In genomic region chr10:33295851-33296250, GRCh38 we compare ENCODE assay signal across 25 cellular contexts. TPM values are rescaled to one million over a fixed set of nuclear protein-coding genes. Genes with fewer than 3 reads are reported as not detected.
DNase-seq lines count a peak whose midpoint lies in the region; ATAC-seq, FAIRE-seq and TF ChIP-seq lines count a peak whose summit lies in the region.
"Had no signal": no experiment of that assay in that cellular context is flagged by ENCODE, and none has a peak within 500 bp of the region (broad histone marks: within the 10 kb centered on the region; RNA-seq: fewer than 3 reads in every experiment).

No MANE protein-coding gene starts in this region.

- H3K27me3 Mint-ChIP-seq in astrocyte (ENCODE audit: low read depth, unreplicated experiment) (no peaks in the 10 kb centered on the region), neural crest cell (ENCODE audit: low read depth) (no peaks in the 10 kb centered on the region)
- H3K27me3 Mint-ChIP-seq: activated T-helper 17 cell treated with anti-CD3 and anti-CD28 coated beads, Interleukin-2, amount 50 U/mL, for 72 hours; B cell had no signal

- H3K4me1 Mint-ChIP-seq in astrocyte (ENCODE audit: low read depth, unreplicated experiment): peaks cover 16% of the 10 kb centered on the region
- H3K4me1 Mint-ChIP-seq in neural crest cell: peaks cover 48% of the 10 kb centered on the region
- H3K4me1 Mint-ChIP-seq: activated naive CD4-positive, alpha-beta T cell treated with anti-CD3 and anti-CD28 coated beads, Interleukin-2, amount 10 ng/mL, durations not matched to agents 7 days and 5 days; activated T-helper 17 cell treated with anti-CD3 and anti-CD28 coated beads, Interleukin-2, amount 50 U/mL, for 72 hours; B cell; CD4-positive, alpha-beta memory T cell had no signal

- H3K27ac ChIP-seq in left ventricle myocardium inferior (replicated peaks): peak overlapping the region; percentile 83
- H3K27ac ChIP-seq in astrocyte (ENCODE audit: low read depth, low read length): peak overlapping the region; percentile 2
- H3K27ac ChIP-seq in tibial artery: peak overlapping the region; percentile 49 to 67

- H2AFZ ChIP-seq in astrocyte (ENCODE audit: low read depth, low read length): no peak overlapping the region

- H3K9me3 Mint-ChIP-seq in astrocyte (ENCODE audit: unreplicated experiment): no peaks in the 10 kb centered on the region
- no peaks in the 10 kb centered on the region for H3K9me3 Mint-ChIP-seq in neural crest cell
- H3K9me3 Mint-ChIP-seq: activated CD4-positive, alpha-beta memory T cell treated with anti-CD3 and anti-CD28 coated beads for 36 hours; activated naive CD4-positive, alpha-beta T cell treated with anti-CD3 and anti-CD28 coated beads, Interleukin-2, amount 10 ng/mL, durations not matched to agents 7 days and 5 days; activated T-helper 17 cell treated with anti-CD3 and anti-CD28 coated beads, Interleukin-2, amount 50 U/mL, for 72 hours; CD4-positive, alpha-beta memory T cell had no signal

- H3K36me3 Mint-ChIP-seq in astrocyte (ENCODE audit: low read depth, unreplicated experiment): peaks cover 27% of the 10 kb centered on the region
- H3K36me3 Mint-ChIP-seq in neural crest cell (ENCODE audit: low read depth): peaks cover 2% of the 10 kb centered on the region
- H3K36me3 Mint-ChIP-seq: activated CD4-positive, alpha-beta memory T cell treated with anti-CD3 and anti-CD28 coated beads for 36 hours; activated naive CD4-positive, alpha-beta T cell treated with anti-CD3 and anti-CD28 coated beads, Interleukin-2, amount 10 ng/mL, durations not matched to agents 7 days and 5 days; CD4-positive, alpha-beta memory T cell had no signal

- no peak overlapping the region for H3K9ac ChIP-seq in astrocyte (ENCODE audit: low read length)

- H3K4me2 ChIP-seq in astrocyte (ENCODE audit: low read length): no peak overlapping the region

- peaks cover 91% of the 10 kb centered on the region for H3K79me2 ChIP-seq in astrocyte (ENCODE audit: insufficient read depth, low read length)

- H3K27me3 ChIP-seq in left ventricle myocardium inferior (ENCODE audit: low read depth) (no peaks in the 10 kb centered on the region), astrocyte (ENCODE audit: insufficient read depth, low read length) (no peaks in the 10 kb centered on the region), tibial artery (no peaks in the 10 kb centered on the region)
- H3K27me3 ChIP-seq: left lung, tibial nerve had no signal

- TF ChIP-seq CTCF in left ventricle myocardium inferior (IDR thresholded peaks at IDR 0.05; ENCODE audit: borderline replicate concordance) (no peak), astrocyte (IDR thresholded peaks at IDR 0.05; ENCODE audit: insufficient read depth, low read depth, low read length) (no peak), neural crest cell (conservative IDR thresholded peaks at IDR 0.05) (no peak), tibial artery (IDR thresholded peaks at IDR 0.05) (no peak)

- DNase-seq in left ventricle myocardium inferior: no peak
- no peak for DNase-seq in left cardiac atrium
- peak; percentile 47 for DNase-seq in astrocyte (ENCODE audit: low read depth)
- no peak for DNase-seq in neural crest cell (ENCODE audit: low read depth, low spot score)
- DNase-seq in tibial artery: no peak
- no peak for DNase-seq in activated CD8-positive, alpha-beta memory T cell treated with anti-CD3 and anti-CD28 coated beads for 24 hours
- no peak for DNase-seq in UCSD-AML1 (lab: John Stamatoyannopoulos, UW; ENCODE audit: unreplicated experiment)
- no peak for DNase-seq in NCI-H1436 (lab: John Stamatoyannopoulos, UW)
- DNase-seq: activated CD4-positive, alpha-beta memory T cell treated with anti-CD3 and anti-CD28 coated beads for 36 hours; activated CD4-positive, CD25-positive, alpha-beta regulatory T cell treated with anti-CD3 and anti-CD28 coated beads, Interleukin-2, amount 50 U/mL, for 72 hours; activated CD8-positive, alpha-beta memory T cell treated with anti-CD3 and anti-CD28 coated beads, Interleukin-2, amount 50 U/mL, for 48 hours; activated naive CD4-positive, alpha-beta T cell treated with anti-CD3 and anti-CD28 coated beads, Interleukin-2, amount 10 ng/mL, durations not matched to agents 7 days and 5 days; CD4-positive, alpha-beta memory T cell; left lung; NCI-H1092 treated with DMSO at 0.1 percent for 48 hours; NCI-H187; PC-3; stimulated activated naive CD8-positive, alpha-beta T cell treated with anti-CD3 and anti-CD28 coated beads, Interleukin-15, Interleukin-2, amounts not matched to agents 100 U/mL and 50 U/mL, for 24 hours had no signal

- intact Hi-C loops in left ventricle myocardium inferior (cut with micrococcal nuclease) (no loop called here), left cardiac atrium (cut with DNase I) (no loop called here), tibial artery (cut with DNase I; ENCODE audit: low total_unique reads) (no loop called here)

- H3K4me3 Mint-ChIP-seq in astrocyte (ENCODE audit: unreplicated experiment) (no peak overlapping the region), neural crest cell (no peak overlapping the region)
- H3K4me3 Mint-ChIP-seq: activated CD4-positive, alpha-beta memory T cell treated with anti-CD3 and anti-CD28 coated beads for 36 hours; activated naive CD4-positive, alpha-beta T cell treated with anti-CD3 and anti-CD28 coated beads, Interleukin-2, amount 10 ng/mL, durations not matched to agents 7 days and 5 days; activated T-helper 17 cell treated with anti-CD3 and anti-CD28 coated beads, Interleukin-2, amount 50 U/mL, for 72 hours; B cell; CD4-positive, alpha-beta memory T cell had no signal

- H3K9me3 ChIP-seq in left ventricle myocardium inferior (replicated peaks) (no peaks in the 10 kb centered on the region), astrocyte (ENCODE audit: insufficient read depth, low read depth, low read length) (no peaks in the 10 kb centered on the region), tibial artery (no peaks in the 10 kb centered on the region)
- H3K9me3 ChIP-seq: left lung, tibial nerve had no signal

- H4K20me1 ChIP-seq in astrocyte (ENCODE audit: insufficient read depth, low read length): peaks cover 37% of the 10 kb centered on the region

- H3K36me3 ChIP-seq in left ventricle myocardium inferior (peaks cover 15% of the 10 kb centered on the region), astrocyte (ENCODE audit: insufficient read depth, low read length) (peaks cover 23% of the 10 kb centered on the region), tibial artery (no peaks in the 10 kb centered on the region)
- H3K36me3 ChIP-seq: tibial nerve had no signal

- H3K4me3 ChIP-seq in left ventricle myocardium inferior (no peak overlapping the region), astrocyte (ENCODE audit: insufficient read depth, low read depth, low read length) (no peak overlapping the region), tibial artery (no peak overlapping the region)
- H3K4me3 ChIP-seq: left lung, tibial nerve had no signal

- ATAC-seq in left cardiac atrium: no peak
- ATAC-seq: activated T-helper 17 cell treated with anti-CD3 and anti-CD28 coated beads, Interleukin-2, amount 50 U/mL, for 72 hours; left lung; PC-3; stimulated activated naive CD8-positive, alpha-beta T cell treated with anti-CD3 and anti-CD28 coated beads, Interleukin-15, Interleukin-2, amounts not matched to agents 100 U/mL and 50 U/mL, for 24 hours had no signal

- H3K4me1 ChIP-seq in left ventricle myocardium inferior (peaks cover 100% of the 10 kb centered on the region), astrocyte (ENCODE audit: insufficient read depth, low read length) (peaks cover 18% of the 10 kb centered on the region), tibial artery (peaks cover 0 to 71% (median 29%) of the 10 kb centered on the region in 4 donors)

- H3K27ac Mint-ChIP-seq in astrocyte (ENCODE audit: unreplicated experiment) (no peak overlapping the region), neural crest cell (ENCODE audit: unreplicated experiment) (peak overlapping the region; percentile 81)
- H3K27ac Mint-ChIP-seq: activated CD4-positive, alpha-beta memory T cell treated with anti-CD3 and anti-CD28 coated beads for 36 hours; activated naive CD4-positive, alpha-beta T cell treated with anti-CD3 and anti-CD28 coated beads, Interleukin-2, amount 10 ng/mL, durations not matched to agents 7 days and 5 days; activated T-helper 17 cell treated with anti-CD3 and anti-CD28 coated beads, Interleukin-2, amount 50 U/mL, for 72 hours; B cell had no signal

- peak; percentile 20 for FAIRE-seq in astrocyte (lab: Jason Lieb, UNC)
- FAIRE-seq: A204.1, endothelial cell of umbilical vein, GM18507, H54 had no signal

RNA-seq across cellular contexts. Expression of gene NRP1, which starts 38.6 kb away (rescaled TPM):
- 168 TPM for total RNA-seq in left ventricle myocardium inferior
- 100 to 1,000 TPM; 110 to 121 TPM for total RNA-seq in left cardiac atrium
- total RNA-seq in astrocyte: 59.4 and 73.5 TPM in 2 replicates
- 14.5 and 16.1 TPM in 2 replicates for total RNA-seq in neural crest cell

Comparison
In these comparisons a context has a peak if more than half of its experiments do, and no peak if none do; other contexts are left out.
1. H3K27ac ChIP-seq: peak in every context shown above with its lines; median percentile 83 in left ventricle myocardium inferior; 58 in tibial artery; 2 in astrocyte.